13 cellular contexts compared by ENCODE assay signal in the genomic region with DNA sequence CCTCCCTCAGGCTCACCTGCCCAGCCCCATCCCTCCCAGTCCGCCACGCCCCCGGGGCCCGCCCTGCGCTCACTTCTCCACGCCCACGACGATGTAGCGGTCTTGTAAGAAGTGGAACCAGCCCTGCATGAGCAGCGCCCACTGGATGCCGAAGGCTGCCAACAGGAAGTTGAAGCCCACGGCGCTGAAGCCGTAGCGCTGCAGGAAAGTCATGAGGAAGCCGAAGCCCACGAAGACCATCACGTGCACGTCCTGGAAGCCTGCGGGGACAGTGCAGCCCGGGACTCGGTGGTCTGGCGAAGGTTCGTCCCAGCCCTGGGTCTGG. TPM values are rescaled to one million over a fixed set of nuclear protein-coding genes. Genes with fewer than 3 reads are reported as not detected.
DNase-seq lines count a peak whose midpoint lies in the region; ATAC-seq and TF ChIP-seq lines count a peak whose summit lies in the region.
"Had no signal": no experiment of that assay in that cellular context is flagged by ENCODE, and none has a peak within 500 bp of the region (broad histone marks: within the 10 kb centered on the region; RNA-seq: fewer than 3 reads in every experiment).

No MANE protein-coding gene starts in this region.

- H3K36me3 ChIP-seq in CD8-positive, alpha-beta T cell (ENCODE audit: insufficient read depth, low read length), result no peaks in the 10 kb centered on the region
- no peaks in the 10 kb centered on the region for H3K36me3 ChIP-seq in neural progenitor cell
- H3K36me3 ChIP-seq: HAP-1, thoracic aorta had no signal

- no peak for TF ChIP-seq CTCF in CD8-positive, alpha-beta T cell (IDR thresholded peaks at IDR 0.05)
- no peak for TF ChIP-seq CTCF in NB4 (IDR thresholded peaks at IDR 0.05; ENCODE audit: low read depth, low read length)
- no peak for TF ChIP-seq CTCF in neural progenitor cell (IDR thresholded peaks at IDR 0.05)
- TF ChIP-seq CTCF in coronary artery (IDR thresholded peaks at IDR 0.05), result no peak
- no peak for TF ChIP-seq CTCF in HFFc6 (IDR thresholded peaks at IDR 0.05)

- intact Hi-C loops in CD8-positive, alpha-beta T cell (cut with DNase I, micrococcal nuclease), result no loop called here
- intact Hi-C loops in activated T-helper 1 cell treated with anti-CD3 and anti-CD28 coated beads, Interleukin-12 subunit alpha, Interleukin-12 subunit beta, Interleukin-2, Interleukin-4 antibody, amounts not matched to agents 30 ng/mL and 10 ng/mL and 1 ng/mL, durations not matched to agents 14 hours and 24 hours and 36 hours (cut with micrococcal nuclease), result no loop called here

- H3K27ac Mint-ChIP-seq in CD8-positive, alpha-beta T cell, result no peak overlapping the region
- no peak overlapping the region for H3K27ac Mint-ChIP-seq in activated T-helper 1 cell treated with anti-CD3 and anti-CD28 coated beads, Interleukin-12 subunit alpha, Interleukin-12 subunit beta, Interleukin-2, Interleukin-4 antibody, amounts not matched to agents 30 ng/mL and 10 ng/mL and 1 ng/mL, durations not matched to agents 14 hours and 24 hours and 36 hours
- H3K27ac Mint-ChIP-seq in neural progenitor cell (no peak overlapping the region), HFFc6 (no peak overlapping the region)

- H3K4me3 Mint-ChIP-seq in CD8-positive, alpha-beta T cell, result peak overlapping the region; percentile 44
- H3K4me3 Mint-ChIP-seq in activated T-helper 1 cell treated with anti-CD3 and anti-CD28 coated beads, Interleukin-12 subunit alpha, Interleukin-12 subunit beta, Interleukin-2, Interleukin-4 antibody, amounts not matched to agents 30 ng/mL and 10 ng/mL and 1 ng/mL, durations not matched to agents 14 hours and 24 hours and 36 hours, result no peak overlapping the region
- H3K4me3 Mint-ChIP-seq in neural progenitor cell (no peak overlapping the region), HFFc6 (no peak overlapping the region)

- no peak overlapping the region for H3K27ac ChIP-seq in CD8-positive, alpha-beta T cell (ENCODE audit: low read depth, low read length)
- H3K27ac ChIP-seq in neural progenitor cell (no peak overlapping the region), coronary artery (no peak overlapping the region)
- H3K27ac ChIP-seq: thoracic aorta had no signal

- no peaks in the 10 kb centered on the region for H3K36me3 Mint-ChIP-seq in CD8-positive, alpha-beta T cell
- no peaks in the 10 kb centered on the region for H3K36me3 Mint-ChIP-seq in activated T-helper 1 cell treated with anti-CD3 and anti-CD28 coated beads, Interleukin-12 subunit alpha, Interleukin-12 subunit beta, Interleukin-2, Interleukin-4 antibody, amounts not matched to agents 30 ng/mL and 10 ng/mL and 1 ng/mL, durations not matched to agents 14 hours and 24 hours and 36 hours (ENCODE audit: low read depth)
- H3K36me3 Mint-ChIP-seq in neural progenitor cell, result no peaks in the 10 kb centered on the region
- no peaks in the 10 kb centered on the region for H3K36me3 Mint-ChIP-seq in HFFc6 (ENCODE audit: low read depth)

- no peak overlapping the region for H3K9ac ChIP-seq in neural progenitor cell

- peaks cover 56% of the 10 kb centered on the region for H3K27me3 Mint-ChIP-seq in CD8-positive, alpha-beta T cell (ENCODE audit: low read depth)
- H3K27me3 Mint-ChIP-seq in activated T-helper 1 cell treated with anti-CD3 and anti-CD28 coated beads, Interleukin-12 subunit alpha, Interleukin-12 subunit beta, Interleukin-2, Interleukin-4 antibody, amounts not matched to agents 30 ng/mL and 10 ng/mL and 1 ng/mL, durations not matched to agents 14 hours and 24 hours and 36 hours (ENCODE audit: insufficient read depth), result peaks cover 26% of the 10 kb centered on the region
- H3K27me3 Mint-ChIP-seq in neural progenitor cell (ENCODE audit: insufficient read depth, low read depth) (peaks cover 9% of the 10 kb centered on the region), HFFc6 (ENCODE audit: insufficient read depth) (peaks cover 32% of the 10 kb centered on the region)

- H2AFZ ChIP-seq in neural progenitor cell (replicated peaks), result no peak overlapping the region

- no peaks in the 10 kb centered on the region for H3K27me3 ChIP-seq in CD8-positive, alpha-beta T cell (ENCODE audit: insufficient read depth, low read length)
- H3K27me3 ChIP-seq in neural progenitor cell, result peaks cover 85% of the 10 kb centered on the region

- H3F3A ChIP-seq in neural progenitor cell (ENCODE audit: low read depth), result no peaks in the 10 kb centered on the region

- H3K9me3 Mint-ChIP-seq in CD8-positive, alpha-beta T cell, result no peaks in the 10 kb centered on the region
- no peaks in the 10 kb centered on the region for H3K9me3 Mint-ChIP-seq in activated T-helper 1 cell treated with anti-CD3 and anti-CD28 coated beads, Interleukin-12 subunit alpha, Interleukin-12 subunit beta, Interleukin-2, Interleukin-4 antibody, amounts not matched to agents 30 ng/mL and 10 ng/mL and 1 ng/mL, durations not matched to agents 14 hours and 24 hours and 36 hours
- H3K9me3 Mint-ChIP-seq in neural progenitor cell, result no peaks in the 10 kb centered on the region
- H3K9me3 Mint-ChIP-seq in HFFc6, result no peaks in the 10 kb centered on the region

- H3K9me3 ChIP-seq in CD8-positive, alpha-beta T cell (ENCODE audit: low read length), result no peaks in the 10 kb centered on the region
- H3K9me3 ChIP-seq in neural progenitor cell (ENCODE audit: low read depth), result no peaks in the 10 kb centered on the region
- H3K9me3 ChIP-seq: HAP-1, thoracic aorta had no signal

- POLR2A ChIA-PET in CD8-positive, alpha-beta T cell (lab: Charles Lee), result no interaction called here

- peaks cover 9% of the 10 kb centered on the region for H3K4me1 Mint-ChIP-seq in CD8-positive, alpha-beta T cell (ENCODE audit: low read depth)
- H3K4me1 Mint-ChIP-seq in activated T-helper 1 cell treated with anti-CD3 and anti-CD28 coated beads, Interleukin-12 subunit alpha, Interleukin-12 subunit beta, Interleukin-2, Interleukin-4 antibody, amounts not matched to agents 30 ng/mL and 10 ng/mL and 1 ng/mL, durations not matched to agents 14 hours and 24 hours and 36 hours (ENCODE audit: low read depth), result no peaks in the 10 kb centered on the region
- H3K4me1 Mint-ChIP-seq in neural progenitor cell (no peaks in the 10 kb centered on the region), HFFc6 (ENCODE audit: low read depth) (peaks cover 8% of the 10 kb centered on the region)

- CTCF ChIA-PET in CD8-positive, alpha-beta T cell (lab: Charles Lee), result no interaction called here

- peaks cover 4% of the 10 kb centered on the region for H3K4me1 ChIP-seq in CD8-positive, alpha-beta T cell (ENCODE audit: insufficient read depth, low read length)
- H3K4me1 ChIP-seq in neural progenitor cell, result no peaks in the 10 kb centered on the region
- H3K4me1 ChIP-seq: HAP-1 had no signal

- peak in 5 of 7 experiments; percentile 3 to 46 (median 30) for DNase-seq in CD8-positive, alpha-beta T cell
- DNase-seq in NB4 (ENCODE audit: low read depth) (peak; percentile 29), neural progenitor cell (ENCODE audit: low spot score) (peak; percentile 13), OCI-M1 (lab: John Stamatoyannopoulos, UW) (no peak), coronary artery (ENCODE audit: low spot score) (no peak), HFFc6 (no peak)
- DNase-seq in activated T-helper 1 cell treated with anti-CD3 and anti-CD28 coated beads, Interleukin-12 subunit alpha, Interleukin-12 subunit beta, Interleukin-2, Interleukin-4 antibody, amounts not matched to agents 30 ng/mL and 10 ng/mL and 1 ng/mL, durations not matched to agents 14 hours and 24 hours and 36 hours (ENCODE audit: low spot score), result peak; percentile 25

- H3K79me2 ChIP-seq in neural progenitor cell (ENCODE audit: low read depth), result no peaks in the 10 kb centered on the region

- peak; percentile 68 for ATAC-seq in CD8-positive, alpha-beta T cell
- no peak for ATAC-seq in GM21381 (IDR thresholded peaks at IDR 0.05; ENCODE audit: unreplicated experiment)

- TF ChIP-seq POLR2A in NB4 (IDR thresholded peaks at IDR 0.05; ENCODE audit: extremely low read depth, insufficient read length), result no peak

- H3K4me2 ChIP-seq in neural progenitor cell, result no peak overlapping the region

- H3K4me3 ChIP-seq in CD8-positive, alpha-beta T cell (ENCODE audit: low read depth, low read length), result no peak overlapping the region
- H3K4me3 ChIP-seq in NB4 (ENCODE audit: low read depth, low read length), result no peak overlapping the region
- H3K4me3 ChIP-seq in neural progenitor cell, result no peak overlapping the region
- H3K4me3 ChIP-seq in coronary artery, result no peak overlapping the region
- H3K4me3 ChIP-seq: HAP-1, thoracic aorta had no signal

- no peaks in the 10 kb centered on the region for H4K20me1 ChIP-seq in neural progenitor cell (ENCODE audit: low read depth)

RNA-seq across cellular contexts. Expression of a gene that starts 9.7 kb away (rescaled TPM):
- total RNA-seq in CD8-positive, alpha-beta T cell, result not detected
- total RNA-seq in activated T-helper 1 cell treated with anti-CD3 and anti-CD28 coated beads, Interleukin-12 subunit alpha, Interleukin-12 subunit beta, Interleukin-2, Interleukin-4 antibody, amounts not matched to agents 30 ng/mL and 10 ng/mL and 1 ng/mL, durations not matched to agents 14 hours and 24 hours and 36 hours, result not detected in 2 replicates
- not detected in 2 replicates for total RNA-seq in neural progenitor cell (ENCODE audit: low replicate concordance)
- not detected for total RNA-seq in HFFc6 (2021; fragmentation: NEBNext Ultra II Directional; extraction: Animal tissue kit (Norgen Biotek cat#: 25700))
- total RNA-seq: activated CD8-positive, alpha-beta memory T cell treated with anti-CD3 and anti-CD28 coated beads for 36 hours; epithelial cell of proximal tubule; M059J; thoracic aorta had no signal

Comparison
In these comparisons a context has a peak if more than half of its experiments do, and no peak if none do; other contexts are left out.
1. DNase-seq: peak in CD8-positive, alpha-beta T cell (5 of 7), NB4 (single experiment), activated T-helper 1 cell treated with anti-CD3 and anti-CD28 coated beads, Interleukin-12 subunit alpha, Interleukin-12 subunit beta, Interleukin-2, Interleukin-4 antibody, amounts not matched to agents 30 ng/mL and 10 ng/mL and 1 ng/mL, durations not matched to agents 14 hours and 24 hours and 36 hours (single experiment) and neural progenitor cell (single experiment); none in OCI-M1 (single experiment), coronary artery (single experiment) and HFFc6 (single experiment).